ENCODE assay signal across 9 cellular contexts in the genomic region with DNA sequence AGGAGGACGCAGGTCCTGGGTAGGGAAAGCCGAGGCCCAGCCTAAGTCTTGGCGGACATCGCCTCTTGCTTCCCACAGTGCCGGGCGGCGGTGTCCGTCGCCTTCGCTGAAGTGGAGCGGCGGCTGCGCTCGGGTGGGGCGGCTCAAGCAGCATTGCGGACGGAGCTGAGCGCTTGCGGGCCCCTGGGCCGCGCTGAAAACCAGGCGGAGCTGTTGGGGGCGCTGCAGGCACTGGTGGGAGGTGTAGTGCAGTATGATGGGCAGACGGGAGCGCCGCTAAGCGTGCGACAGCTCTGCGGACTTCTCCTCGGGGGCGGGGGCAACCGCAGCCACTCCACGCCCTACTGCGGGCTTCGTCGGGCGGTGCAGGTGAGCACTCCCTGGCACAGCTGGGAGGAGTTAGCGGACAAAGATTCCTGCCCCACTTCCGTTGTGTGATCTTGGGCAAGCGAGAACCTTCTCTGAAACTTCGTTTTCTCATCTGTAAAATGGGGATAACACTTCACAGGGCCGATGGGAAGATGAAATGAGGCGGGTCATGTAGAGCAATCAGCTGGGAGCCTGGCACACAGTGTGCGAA. TPM values are rescaled to one million over a fixed set of nuclear protein-coding genes. Genes with fewer than 3 reads are reported as not detected.
DNase-seq lines count a peak whose midpoint lies in the region; ATAC-seq and TF ChIP-seq lines count a peak whose summit lies in the region.
"Had no signal": no experiment of that assay in that cellular context is flagged by ENCODE, and none has a peak within 500 bp of the region (broad histone marks: within the 10 kb centered on the region; RNA-seq: fewer than 3 reads in every experiment).

No MANE protein-coding gene starts in this region.

- CTCF ChIA-PET in HEK293 (lab: Yijun Ruan, JAX) = interaction anchor here (0.5 to 2.7 kb wide), 16 partner anchors 9 to 1586 kb away, joined by 3 to 15 read pairs (median 4); no protein-coding TSS in a partner anchor

- POLR2A ChIA-PET in HEK293 (lab: Yijun Ruan, JAX) = interaction anchor here (0.7 to 1.8 kb wide), 26 partner anchors 9 to 1035 kb away, joined by 3 to 17 read pairs (median 4); a partner anchor contains a TSS

- H3K36me3 ChIP-seq in HEK293 (ENCODE audit: control insufficient read depth in 2 of 2, insufficient read depth in 1 of 2, low read length in 2 of 2) (no peaks in the 10 kb centered on the region), body of pancreas (replicated peaks in 1 of 2; ENCODE audit: insufficient read depth in 1 of 2, low read depth in 2 of 2) (no peaks in the 10 kb centered on the region)

- no peaks in the 10 kb centered on the region for H3K9me3 ChIP-seq in HEK293 (ENCODE audit: control insufficient read depth, insufficient read depth, low read depth, low read length)
- no peaks in the 10 kb centered on the region for H3K9me3 ChIP-seq in body of pancreas

- H3K4me1 ChIP-seq in HEK293 (ENCODE audit: control insufficient read depth, insufficient read depth, low read length) (peaks cover 5% of the 10 kb centered on the region; the same call in 1 of the 2 replicates), body of pancreas (peaks cover 35% of the 10 kb centered on the region)

- TF ChIP-seq POLR2A in body of pancreas (IDR thresholded peaks at IDR 0.05) = peak; percentile 64 to 87 (median 86)

- peak; percentile 61 for TF ChIP-seq CTCF in GM12872 (IDR thresholded peaks at IDR 0.05; ENCODE audit: insufficient read depth, low read depth, low read length)
- peak; percentile 99 for TF ChIP-seq CTCF in HEK293 (tag by site-specific recombination; IDR thresholded peaks at IDR 0.05)
- peak; percentile 23 to 68 (median 60) for TF ChIP-seq CTCF in body of pancreas (IDR thresholded peaks at IDR 0.05)

- DNase-seq in NAMALWA (ENCODE audit: low spot score) = peak; percentile 87
- peak; percentile 45 for DNase-seq in T-helper 22 cell (ENCODE audit: low read depth)
- peak; percentile 95 to 96 (median 95) for DNase-seq in body of pancreas
- DNase-seq in islet precursor cell = peak; percentile 98
- peak; percentile 36 for DNase-seq in stimulated activated CD4-positive, alpha-beta T cell treated with anti-CD3 and anti-CD28 coated beads, Interleukin-2, amount 100 ng/mL, for 4 hours (ENCODE audit: low read depth)
- no peak for DNase-seq in putamen (ENCODE audit: low spot score)

- peak overlapping the region; percentile 78 for H3K4me3 ChIP-seq in HEK293 (ENCODE audit: low read depth, low read length)
- H3K4me3 ChIP-seq in body of pancreas = peak overlapping the region; percentile 47 to 86

- intact Hi-C loops in body of pancreas (cut with DNase I) = no loop called here

- WGBS in body of pancreas, 2 donors = 2 to 23% methylated on average over 3 to 44 of the region's 44 CpGs

- ATAC-seq in body of pancreas = peak; percentile 90

- H3K27me3 ChIP-seq in body of pancreas = no peaks in the 10 kb centered on the region

- H3K27ac ChIP-seq in HEK293 (ENCODE audit: extremely low read depth, low read depth, low read length) = peak overlapping the region; percentile 75; the same call in 1 of the 2 replicates
- H3K27ac ChIP-seq in body of pancreas = peak overlapping the region; percentile 90 to 98 (median 96)

TF ChIP-seq in HEK293, 187 proteins besides CTCF, POLR2A, EP300 and RAD21 (continues in another document):
- TF ChIP-seq, protein P1, sequence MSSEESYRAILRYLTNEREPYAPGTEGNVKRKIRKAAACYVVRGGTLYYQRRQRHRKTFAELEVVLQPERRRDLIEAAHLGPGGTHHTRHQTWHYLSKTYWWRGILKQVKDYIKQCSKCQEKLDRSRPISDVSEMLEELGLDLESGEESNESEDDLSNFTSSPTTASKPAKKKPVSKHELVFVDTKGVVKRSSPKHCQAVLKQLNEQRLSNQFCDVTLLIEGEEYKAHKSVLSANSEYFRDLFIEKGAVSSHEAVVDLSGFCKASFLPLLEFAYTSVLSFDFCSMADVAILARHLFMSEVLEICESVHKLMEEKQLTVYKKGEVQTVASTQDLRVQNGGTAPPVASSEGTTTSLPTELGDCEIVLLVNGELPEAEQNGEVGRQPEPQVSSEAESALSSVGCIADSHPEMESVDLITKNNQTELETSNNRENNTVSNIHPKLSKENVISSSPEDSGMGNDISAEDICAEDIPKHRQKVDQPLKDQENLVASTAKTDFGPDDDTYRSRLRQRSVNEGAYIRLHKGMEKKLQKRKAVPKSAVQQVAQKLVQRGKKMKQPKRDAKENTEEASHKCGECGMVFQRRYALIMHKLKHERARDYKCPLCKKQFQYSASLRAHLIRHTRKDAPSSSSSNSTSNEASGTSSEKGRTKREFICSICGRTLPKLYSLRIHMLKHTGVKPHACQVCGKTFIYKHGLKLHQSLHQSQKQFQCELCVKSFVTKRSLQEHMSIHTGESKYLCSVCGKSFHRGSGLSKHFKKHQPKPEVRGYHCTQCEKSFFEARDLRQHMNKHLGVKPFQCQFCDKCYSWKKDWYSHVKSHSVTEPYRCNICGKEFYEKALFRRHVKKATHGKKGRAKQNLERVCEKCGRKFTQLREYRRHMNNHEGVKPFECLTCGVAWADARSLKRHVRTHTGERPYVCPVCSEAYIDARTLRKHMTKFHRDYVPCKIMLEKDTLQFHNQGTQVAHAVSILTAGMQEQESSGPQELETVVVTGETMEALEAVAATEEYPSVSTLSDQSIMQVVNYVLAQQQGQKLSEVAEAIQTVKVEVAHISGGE (tag by site-specific recombination; conservative IDR thresholded peaks at IDR 0.05; ENCODE audit: low read depth) = peak; percentile 71
- TF ChIP-seq ZNF121 (tag by site-specific recombination; IDR thresholded peaks at IDR 0.05) (no peak), ZNF610 (tag by site-specific recombination; IDR thresholded peaks at IDR 0.05; ENCODE audit: borderline replicate concordance) (peak; percentile 89), SP2 (tag by site-specific recombination; IDR thresholded peaks at IDR 0.05) (peak; percentile 71), ZNF549 (tag by site-specific recombination; IDR thresholded peaks at IDR 0.05) (no peak), ZBTB8A (tag by site-specific recombination; IDR thresholded peaks at IDR 0.05) (peak; percentile 99), ZNF561 (tag by site-specific recombination; IDR thresholded peaks at IDR 0.05; ENCODE audit: borderline replicate concordance) (peak; percentile 34; the same call in 1 of the 2 replicates)
- TF ChIP-seq, protein P2, sequence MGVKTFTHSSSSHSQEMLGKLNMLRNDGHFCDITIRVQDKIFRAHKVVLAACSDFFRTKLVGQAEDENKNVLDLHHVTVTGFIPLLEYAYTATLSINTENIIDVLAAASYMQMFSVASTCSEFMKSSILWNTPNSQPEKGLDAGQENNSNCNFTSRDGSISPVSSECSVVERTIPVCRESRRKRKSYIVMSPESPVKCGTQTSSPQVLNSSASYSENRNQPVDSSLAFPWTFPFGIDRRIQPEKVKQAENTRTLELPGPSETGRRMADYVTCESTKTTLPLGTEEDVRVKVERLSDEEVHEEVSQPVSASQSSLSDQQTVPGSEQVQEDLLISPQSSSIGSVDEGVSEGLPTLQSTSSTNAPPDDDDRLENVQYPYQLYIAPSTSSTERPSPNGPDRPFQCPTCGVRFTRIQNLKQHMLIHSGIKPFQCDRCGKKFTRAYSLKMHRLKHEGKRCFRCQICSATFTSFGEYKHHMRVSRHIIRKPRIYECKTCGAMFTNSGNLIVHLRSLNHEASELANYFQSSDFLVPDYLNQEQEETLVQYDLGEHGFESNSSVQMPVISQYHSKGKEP (tag by site-specific recombination; IDR thresholded peaks at IDR 0.05) = peak; percentile 51; the same call in 1 of the 2 replicates
- TF ChIP-seq, protein P3, sequence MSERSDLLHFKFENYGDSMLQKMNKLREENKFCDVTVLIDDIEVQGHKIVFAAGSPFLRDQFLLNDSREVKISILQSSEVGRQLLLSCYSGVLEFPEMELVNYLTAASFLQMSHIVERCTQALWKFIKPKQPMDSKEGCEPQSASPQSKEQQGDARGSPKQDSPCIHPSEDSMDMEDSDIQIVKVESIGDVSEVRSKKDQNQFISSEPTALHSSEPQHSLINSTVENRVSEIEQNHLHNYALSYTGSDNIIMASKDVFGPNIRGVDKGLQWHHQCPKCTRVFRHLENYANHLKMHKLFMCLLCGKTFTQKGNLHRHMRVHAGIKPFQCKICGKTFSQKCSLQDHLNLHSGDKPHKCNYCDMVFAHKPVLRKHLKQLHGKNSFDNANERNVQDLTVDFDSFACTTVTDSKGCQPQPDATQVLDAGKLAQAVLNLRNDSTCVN (tag by site-specific recombination; optimal IDR thresholded peaks at IDR 0.05) = peak; percentile 61
- TF ChIP-seq, protein P4, sequence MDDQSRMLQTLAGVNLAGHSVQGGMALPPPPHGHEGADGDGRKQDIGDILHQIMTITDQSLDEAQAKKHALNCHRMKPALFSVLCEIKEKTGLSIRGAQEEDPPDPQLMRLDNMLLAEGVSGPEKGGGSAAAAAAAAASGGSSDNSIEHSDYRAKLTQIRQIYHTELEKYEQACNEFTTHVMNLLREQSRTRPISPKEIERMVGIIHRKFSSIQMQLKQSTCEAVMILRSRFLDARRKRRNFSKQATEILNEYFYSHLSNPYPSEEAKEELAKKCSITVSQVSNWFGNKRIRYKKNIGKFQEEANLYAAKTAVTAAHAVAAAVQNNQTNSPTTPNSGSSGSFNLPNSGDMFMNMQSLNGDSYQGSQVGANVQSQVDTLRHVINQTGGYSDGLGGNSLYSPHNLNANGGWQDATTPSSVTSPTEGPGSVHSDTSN (CRISPR knock-in tag; IDR thresholded peaks at IDR 0.05) = peak; percentile 92
- TF ChIP-seq, protein P5, sequence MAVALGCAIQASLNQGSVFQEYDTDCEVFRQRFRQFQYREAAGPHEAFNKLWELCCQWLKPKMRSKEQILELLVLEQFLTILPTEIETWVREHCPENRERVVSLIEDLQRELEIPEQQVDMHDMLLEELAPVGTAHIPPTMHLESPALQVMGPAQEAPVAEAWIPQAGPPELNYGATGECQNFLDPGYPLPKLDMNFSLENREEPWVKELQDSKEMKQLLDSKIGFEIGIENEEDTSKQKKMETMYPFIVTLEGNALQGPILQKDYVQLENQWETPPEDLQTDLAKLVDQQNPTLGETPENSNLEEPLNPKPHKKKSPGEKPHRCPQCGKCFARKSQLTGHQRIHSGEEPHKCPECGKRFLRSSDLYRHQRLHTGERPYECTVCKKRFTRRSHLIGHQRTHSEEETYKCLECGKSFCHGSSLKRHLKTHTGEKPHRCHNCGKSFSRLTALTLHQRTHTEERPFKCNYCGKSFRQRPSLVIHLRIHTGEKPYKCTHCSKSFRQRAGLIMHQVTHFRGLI (tag by site-specific recombination; IDR thresholded peaks at IDR 0.05) = peak; percentile 94

RNA-seq across cellular contexts. Expression of a gene that starts 4.3 kb away (rescaled TPM):
- 10 to 100 TPM; 10.9 to 43.8 TPM for total RNA-seq in body of pancreas
- total RNA-seq: temporal lobe had no signal
